In genomic region chr12:107632246-107632645, GRCh38 we compare ENCODE assay signal across 2 cellular contexts.
TF ChIP-seq lines count a peak whose summit lies in the region.

No MANE protein-coding gene starts in this region.

TF ChIP-seq in HCT116, 20 proteins besides CTCF, POLR2A, EP300 and RAD21:
- TF ChIP-seq SP1 (IDR thresholded peaks at IDR 0.05; ENCODE audit: low read depth): no peak

TF ChIP-seq in H1, 55 proteins besides CTCF, POLR2A, EP300 and RAD21:
- TF ChIP-seq EZH2 (IDR thresholded peaks at IDR 0.05; ENCODE audit: low read depth, low read length, severe bottlenecking) (no peak), SUZ12 (IDR thresholded peaks at IDR 0.05; ENCODE audit: low read length) (no peak), RNF2 (IDR thresholded peaks at IDR 0.05; ENCODE audit: borderline replicate concordance, low read depth, low read length, missing control alignments, poor library complexity, severe bottlenecking) (no peak), MAX (IDR thresholded peaks at IDR 0.05) (no peak), BRCA1 (IDR thresholded peaks at IDR 0.05; ENCODE audit: low read depth, low read length) (no peak), ZNF274 (IDR thresholded peaks at IDR 0.05; ENCODE audit: borderline replicate concordance, extremely low read depth, low read length) (no peak), BCL11A (IDR thresholded peaks at IDR 0.05; ENCODE audit: low read depth in 2 of 2, low read length in 2 of 2) (no peak), SRF (IDR thresholded peaks at IDR 0.05; ENCODE audit: low read depth, low read length) (no peak), JUN (IDR thresholded peaks at IDR 0.05; ENCODE audit: low read depth, low read length) (no peak), MAFK (IDR thresholded peaks at IDR 0.05; ENCODE audit: low read depth, low read length) (no peak), ATF3 (IDR thresholded peaks at IDR 0.05; ENCODE audit: insufficient read depth, low read depth, low read length) (no peak)
